3 cellular contexts compared by ENCODE assay signal in the genomic region with DNA sequence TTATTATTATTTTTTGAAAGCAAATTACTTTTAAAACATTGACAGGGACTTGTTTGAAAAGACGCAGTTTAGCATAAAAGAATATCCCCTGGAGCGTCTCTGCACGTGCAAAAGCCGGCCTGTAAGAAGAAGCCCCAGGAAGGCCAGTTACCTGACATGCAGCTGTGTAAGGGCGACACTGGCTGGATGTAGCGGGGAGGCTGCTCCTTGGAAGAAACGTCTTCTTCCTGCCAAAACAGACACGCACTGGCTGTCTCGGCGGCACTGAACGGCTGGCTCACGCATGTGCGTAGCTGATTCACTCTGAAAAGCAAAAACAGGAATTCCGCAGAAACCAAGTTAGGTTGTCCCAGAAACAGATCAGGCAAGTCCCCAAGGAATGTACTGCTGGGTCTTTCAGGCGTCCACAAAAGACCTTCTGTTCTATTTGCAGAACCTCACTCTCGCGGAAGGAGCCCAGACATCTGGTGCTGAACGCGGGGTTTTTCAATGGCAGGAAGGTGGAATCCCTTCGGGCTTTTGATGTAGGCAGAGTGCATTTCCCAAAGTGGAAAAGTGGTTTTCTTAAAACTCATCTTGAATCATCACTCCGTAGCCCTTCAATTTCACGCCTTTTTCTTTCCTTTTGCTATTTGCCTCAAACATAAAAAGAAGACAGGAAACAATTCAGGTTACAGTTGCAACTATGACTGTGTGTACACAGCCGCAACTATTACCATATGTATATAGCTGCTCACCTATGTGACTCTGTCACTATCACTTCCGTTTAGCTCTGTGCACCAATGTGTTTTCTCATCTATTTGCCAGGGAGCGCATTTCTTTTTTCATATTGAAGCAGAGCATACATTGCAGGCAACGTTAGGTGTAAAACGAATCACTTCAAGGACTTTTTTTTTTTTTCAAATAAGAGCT.
TF ChIP-seq lines count a peak whose summit lies in the region.

No MANE protein-coding gene starts in this region.

TF ChIP-seq in SK-N-SH treated with all-trans-retinoic acid at 6 μM for 48 hours, 23 proteins besides CTCF, POLR2A, EP300 and RAD21 (continued from another document):
- TF ChIP-seq SNAI2 (CRISPR knock-in tag; IDR thresholded peaks at IDR 0.05) (no peak), BACH2 (CRISPR knock-in tag; IDR thresholded peaks at IDR 0.05; ENCODE audit: borderline replicate concordance) (no peak), ZNF565 (CRISPR knock-in tag; conservative IDR thresholded peaks at IDR 0.05; ENCODE audit: low read depth) (no peak), ZC3H10 (CRISPR knock-in tag; IDR thresholded peaks at IDR 0.05) (no peak), ARNTL (CRISPR knock-in tag; IDR thresholded peaks at IDR 0.05; ENCODE audit: borderline replicate concordance, low read depth) (no peak), GLIS3 (CRISPR knock-in tag; IDR thresholded peaks at IDR 0.05) (no peak)

TF ChIP-seq in H1, 55 proteins besides CTCF, POLR2A, EP300 and RAD21:
- TF ChIP-seq NRF1 (IDR thresholded peaks at IDR 0.05; ENCODE audit: low read depth, low read length) (no peak), BRCA1 (IDR thresholded peaks at IDR 0.05; ENCODE audit: low read depth, low read length) (no peak), RXRA (IDR thresholded peaks at IDR 0.05; ENCODE audit: insufficient read depth, low read depth, low read length) (no peak), SIN3A (conservative IDR thresholded peaks at IDR 0.05 in 1 of 2, IDR thresholded peaks at IDR 0.05 in 1 of 2; ENCODE audit: low read depth in 1 of 2, low read length in 2 of 2) (no peak), CEBPB (IDR thresholded peaks at IDR 0.05; ENCODE audit: low read depth, low read length) (no peak), E2F6 (IDR thresholded peaks at IDR 0.05) (no peak), RNF2 (IDR thresholded peaks at IDR 0.05; ENCODE audit: borderline replicate concordance, low read depth, low read length, missing control alignments, poor library complexity, severe bottlenecking) (no peak)

TF ChIP-seq in HEK293T, 16 proteins besides CTCF, POLR2A, EP300 and RAD21 (continued from another document):
- TF ChIP-seq FOXK2 (IDR thresholded peaks at IDR 0.05) (no peak), ELF4 (IDR thresholded peaks at IDR 0.05) (no peak), L3MBTL2 (conservative IDR thresholded peaks at IDR 0.05) (no peak), HDGF (IDR thresholded peaks at IDR 0.05; ENCODE audit: borderline replicate concordance) (no peak), SUZ12 (IDR thresholded peaks at IDR 0.05) (no peak), NFRKB (IDR thresholded peaks at IDR 0.05) (no peak), ARNT (IDR thresholded peaks at IDR 0.05) (no peak), LEF1 (IDR thresholded peaks at IDR 0.05; ENCODE audit: borderline replicate concordance) (no peak), SP1 (IDR thresholded peaks at IDR 0.05) (no peak), TARDBP (IDR thresholded peaks at IDR 0.05) (no peak), FOXA1 (IDR thresholded peaks at IDR 0.05) (no peak), ZNF384 (IDR thresholded peaks at IDR 0.05) (no peak)
